ENCODE assay signal across 1 cellular context in the genomic region with DNA sequence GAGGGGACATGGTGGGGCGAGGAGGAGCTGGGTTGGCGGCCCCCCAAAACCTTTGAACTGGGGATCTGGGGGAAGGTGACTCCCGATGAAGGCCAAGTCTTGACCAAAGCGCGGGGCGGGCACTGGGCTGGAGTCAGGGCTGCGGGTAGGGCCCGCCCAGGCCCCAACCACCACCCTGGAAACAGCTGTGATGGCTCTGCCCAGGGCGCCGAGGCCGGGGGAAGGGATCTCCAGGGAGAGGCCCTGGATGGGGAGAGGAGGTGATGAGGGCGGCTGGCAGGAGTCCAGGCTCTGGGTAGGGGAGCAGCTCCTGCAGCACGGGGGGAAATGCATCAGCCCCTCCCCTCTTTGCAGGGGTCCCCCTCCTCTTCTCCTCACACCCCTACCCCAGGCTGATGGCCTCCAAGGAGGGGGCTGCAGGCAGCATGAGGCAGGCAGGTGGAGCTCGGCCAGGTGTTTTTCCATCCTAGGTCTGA.
A peak's percentile ranks its signal among the peaks of the same experiment; 100 is the strongest.
TF ChIP-seq lines count a peak whose summit lies in the region.

No MANE protein-coding gene starts in this region.

TF ChIP-seq in K562, 482 proteins besides CTCF, POLR2A, EP300 and RAD21:
- TF ChIP-seq, protein P1, sequence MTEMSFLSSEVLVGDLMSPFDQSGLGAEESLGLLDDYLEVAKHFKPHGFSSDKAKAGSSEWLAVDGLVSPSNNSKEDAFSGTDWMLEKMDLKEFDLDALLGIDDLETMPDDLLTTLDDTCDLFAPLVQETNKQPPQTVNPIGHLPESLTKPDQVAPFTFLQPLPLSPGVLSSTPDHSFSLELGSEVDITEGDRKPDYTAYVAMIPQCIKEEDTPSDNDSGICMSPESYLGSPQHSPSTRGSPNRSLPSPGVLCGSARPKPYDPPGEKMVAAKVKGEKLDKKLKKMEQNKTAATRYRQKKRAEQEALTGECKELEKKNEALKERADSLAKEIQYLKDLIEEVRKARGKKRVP (CRISPR knock-in tag; IDR thresholded peaks at IDR 0.05): no peak
- TF ChIP-seq NFIC (IDR thresholded peaks at IDR 0.05) (peak; percentile 36; the same call in 1 of the 2 replicates), TEAD1 (CRISPR knock-in tag; IDR thresholded peaks at IDR 0.05) (no peak), PTTG1 (tag; IDR thresholded peaks at IDR 0.05; ENCODE audit: low read depth) (no peak), HMGXB4 (CRISPR knock-in tag; IDR thresholded peaks at IDR 0.05) (no peak), FOXP1 (CRISPR knock-in tag; IDR thresholded peaks at IDR 0.05) (no peak), ZNF175 (CRISPR knock-in tag; IDR thresholded peaks at IDR 0.05; ENCODE audit: low read depth) (no peak), ZKSCAN3 (CRISPR knock-in tag; IDR thresholded peaks at IDR 0.05) (no peak), POLR2G (IDR thresholded peaks at IDR 0.05; ENCODE audit: low read depth, low read length) (no peak)
